In the genomic region with DNA sequence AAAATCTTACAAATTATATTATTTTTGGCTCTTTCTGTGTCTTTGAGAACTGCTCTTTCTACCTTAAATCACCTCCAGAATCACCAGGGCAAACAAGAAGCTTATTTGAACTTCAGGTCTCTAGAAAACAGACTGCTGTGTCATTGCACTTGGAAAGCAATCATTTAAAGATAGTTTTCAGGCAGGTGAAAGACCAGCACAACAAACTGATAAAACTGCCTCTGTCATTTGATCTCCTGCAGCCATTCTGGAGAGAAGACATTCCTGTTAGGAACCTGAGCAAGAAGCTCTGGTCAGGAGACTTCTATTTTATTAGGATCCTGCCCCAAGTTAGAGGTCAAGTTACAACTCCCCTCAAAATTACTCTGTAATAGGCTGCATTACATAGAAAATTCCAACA, we compare ENCODE assay signal across 28 cellular contexts. TPM values are rescaled to one million over a fixed set of nuclear protein-coding genes. Genes with fewer than 3 reads are reported as not detected.
DNase-seq lines count a peak whose midpoint lies in the region; ATAC-seq, FAIRE-seq and TF ChIP-seq lines count a peak whose summit lies in the region.
"Had no signal": no experiment of that assay in that cellular context is flagged by ENCODE, and none has a peak within 500 bp of the region (broad histone marks: within the 10 kb centered on the region; RNA-seq: fewer than 3 reads in every experiment).

No MANE protein-coding gene starts in this region.

- H3K9me3 ChIP-seq in right lobe of liver (no peaks in the 10 kb centered on the region), psoas muscle (no peaks in the 10 kb centered on the region)
- H3K9me3 ChIP-seq: testis had no signal

- intact Hi-C loops in right lobe of liver (cut with DNase I) (no loop called here), psoas muscle (cut with DNase I) (no loop called here)

- TF ChIP-seq POLR2A in right lobe of liver (IDR thresholded peaks at IDR 0.05) (no peak), GM12891 (IDR thresholded peaks at IDR 0.05; ENCODE audit: low read depth, low read length) (no peak)

- H3K4me1 Mint-ChIP-seq in glutamatergic neuron (ENCODE audit: low read depth, unreplicated experiment): no peaks in the 10 kb centered on the region
- H3K4me1 Mint-ChIP-seq: activated CD8-positive, alpha-beta memory T cell treated with anti-CD3 and anti-CD28 coated beads, Interleukin-2, amount 10 ng/mL, durations not matched to agents 7 days and 5 days; CD4-positive, CD25-positive, alpha-beta regulatory T cell; neural crest cell had no signal

- H3K27me3 ChIP-seq in right lobe of liver (no peaks in the 10 kb centered on the region), psoas muscle (ENCODE audit: insufficient read depth in 3 of 3, low read length in 2 of 3) (no peaks in the 10 kb centered on the region)
- H3K27me3 ChIP-seq: testis had no signal

- H3K4me3 ChIP-seq in right lobe of liver: no peak overlapping the region
- no peak overlapping the region for H3K4me3 ChIP-seq in psoas muscle
- H3K4me3 ChIP-seq: testis had no signal

- FAIRE-seq in GM12891 (lab: Jason Lieb, UNC): no peak
- no peak for FAIRE-seq in RCC 7860 (lab: Jason Lieb, UNC)
- FAIRE-seq: endothelial cell of umbilical vein had no signal

- DNase-seq in DMS53 (lab: John Stamatoyannopoulos, UW): peak; percentile 18
- no peak for DNase-seq in DMS53 treated with DMSO at 0.1 percent for 48 hours (lab: John Stamatoyannopoulos, UW; ENCODE audit: unreplicated experiment)
- DNase-seq in right lobe of liver: no peak
- DNase-seq in psoas muscle: no peak
- no peak for DNase-seq in GM12891 (ENCODE audit: insufficient read length, low spot score)
- DNase-seq in glutamatergic neuron: no peak
- no peak for DNase-seq in RCC 7860 (ENCODE audit: low spot score)
- DNase-seq: 8988T; activated B cell treated with CpG ODN at 0.5 μM for 24 hours; activated CD8-positive, alpha-beta memory T cell treated with anti-CD3 and anti-CD28 coated beads, Interleukin-2, amount 10 ng/mL, durations not matched to agents 7 days and 5 days; activated naive CD4-positive, alpha-beta T cell treated with Interleukin-2 at 50 U/mL for 16 hours; activated T-cell treated with anti-CD3 and anti-CD28 coated beads, Interleukin-2, amount 50 U/mL, for 48 hours; CD4-positive, CD25-positive, alpha-beta regulatory T cell; DMS153; H9; islet precursor cell; KG1; NCI-H1417 treated with DMSO at 0.1 percent for 48 hours; NCI-H2081 treated with DMSO at 0.1 percent for 48 hours; SHP77 treated with DMSO at 0.1 percent for 48 hours; stimulated activated CD4-positive, alpha-beta T cell treated with anti-CD3 and anti-CD28 coated beads, Interleukin-15, amount 100 ng/mL, for 24 hours; stimulated activated naive CD4-positive, alpha-beta T cell treated with Interleukin-2 at 50 U/mL for 16 hours; SW 1271; testis had no signal

- H3K27ac ChIP-seq in VCaP: peak overlapping the region; percentile 68
- peak overlapping the region in 2 of 3 donors; percentile 64 to 69 for H3K27ac ChIP-seq in right lobe of liver
- peak overlapping the region; percentile 68 for H3K27ac ChIP-seq in psoas muscle
- H3K27ac ChIP-seq: testis had no signal

- H3K4me1 ChIP-seq in right lobe of liver (peaks cover 0 to 28% (median 12%) of the 10 kb centered on the region in 4 donors), psoas muscle (peaks cover 25% of the 10 kb centered on the region)
- H3K4me1 ChIP-seq: testis had no signal

- no peak overlapping the region for H3K4me3 Mint-ChIP-seq in glutamatergic neuron (ENCODE audit: unreplicated experiment)
- H3K4me3 Mint-ChIP-seq: activated B cell treated with CpG ODN at 0.5 μM for 24 hours; activated CD8-positive, alpha-beta memory T cell treated with anti-CD3 and anti-CD28 coated beads, Interleukin-2, amount 10 ng/mL, durations not matched to agents 7 days and 5 days; brain; CD4-positive, CD25-positive, alpha-beta regulatory T cell; H9; neural crest cell had no signal

- H3K36me3 ChIP-seq in right lobe of liver: no peaks in the 10 kb centered on the region
- H3K36me3 ChIP-seq in psoas muscle (ENCODE audit: insufficient read depth in 1 of 2, low read depth in 1 of 2): no peaks in the 10 kb centered on the region

- no peaks in the 10 kb centered on the region for H3K27me3 Mint-ChIP-seq in glutamatergic neuron (ENCODE audit: unreplicated experiment)
- H3K27me3 Mint-ChIP-seq: activated B cell treated with CpG ODN at 0.5 μM for 24 hours, brain had no signal

- no peaks in the 10 kb centered on the region for H3K9me3 Mint-ChIP-seq in glutamatergic neuron (ENCODE audit: unreplicated experiment)
- H3K9me3 Mint-ChIP-seq: activated B cell treated with CpG ODN at 0.5 μM for 24 hours; brain; CD4-positive, CD25-positive, alpha-beta regulatory T cell; H9; neural crest cell had no signal

- TF ChIP-seq CTCF in VCaP (conservative IDR thresholded peaks at IDR 0.05) (no peak), right lobe of liver (IDR thresholded peaks at IDR 0.05) (no peak), psoas muscle (IDR thresholded peaks at IDR 0.05) (no peak), glutamatergic neuron (IDR thresholded peaks at IDR 0.05; ENCODE audit: partially characterized antibody, unreplicated experiment) (no peak)

- H3K36me3 Mint-ChIP-seq in glutamatergic neuron (ENCODE audit: unreplicated experiment): no peaks in the 10 kb centered on the region
- H3K36me3 Mint-ChIP-seq: activated CD8-positive, alpha-beta memory T cell treated with anti-CD3 and anti-CD28 coated beads, Interleukin-2, amount 10 ng/mL, durations not matched to agents 7 days and 5 days; brain; CD4-positive, CD25-positive, alpha-beta regulatory T cell had no signal

- peak; percentile 87 to 88 (median 87) for ATAC-seq in right lobe of liver
- ATAC-seq in psoas muscle: peak in 2 of 4 donors; percentile 65
- ATAC-seq: activated CD8-positive, alpha-beta memory T cell treated with anti-CD3 and anti-CD28 coated beads, Interleukin-2, amount 10 ng/mL, durations not matched to agents 7 days and 5 days had no signal

- H3K27ac Mint-ChIP-seq in glutamatergic neuron (ENCODE audit: unreplicated experiment): no peak overlapping the region
- H3K27ac Mint-ChIP-seq: activated B cell treated with CpG ODN at 0.5 μM for 24 hours; activated CD8-positive, alpha-beta memory T cell treated with anti-CD3 and anti-CD28 coated beads, Interleukin-2, amount 10 ng/mL, durations not matched to agents 7 days and 5 days; CD4-positive, CD25-positive, alpha-beta regulatory T cell; H9 had no signal

TF ChIP-seq in GM12891, 5 proteins besides CTCF, POLR2A, EP300 and RAD21:
- TF ChIP-seq POLR2AphosphoS5 (IDR thresholded peaks at IDR 0.05; ENCODE audit: low read depth, low read length): no peak
TF ChIP-seq in GM12891: peak in this region for 0.

RNA-seq across cellular contexts. Expression of gene AP4E1, which starts 50.7 kb away (rescaled TPM):
- total RNA-seq in right lobe of liver: 1 to 10 TPM; 4.2 to 5.4 (median 5.0) TPM
- total RNA-seq in psoas muscle: 10 to 100 TPM; 10.1 to 16.6 (median 13.2) TPM
- 10 to 100 TPM in 1 of 3 donors, 1 to 10 TPM in 2; 4.4 to 13.8 (median 4.9) TPM for polyA plus RNA-seq in psoas muscle
- polyA plus RNA-seq in GM12891 (2012; ENCODE audit: low read depth, missing spikeins): 2.7 TPM
- 15.9 TPM for total RNA-seq in glutamatergic neuron (ENCODE audit: unreplicated experiment)
